ENCODE assay signal across 14 cellular contexts in the genomic region with DNA sequence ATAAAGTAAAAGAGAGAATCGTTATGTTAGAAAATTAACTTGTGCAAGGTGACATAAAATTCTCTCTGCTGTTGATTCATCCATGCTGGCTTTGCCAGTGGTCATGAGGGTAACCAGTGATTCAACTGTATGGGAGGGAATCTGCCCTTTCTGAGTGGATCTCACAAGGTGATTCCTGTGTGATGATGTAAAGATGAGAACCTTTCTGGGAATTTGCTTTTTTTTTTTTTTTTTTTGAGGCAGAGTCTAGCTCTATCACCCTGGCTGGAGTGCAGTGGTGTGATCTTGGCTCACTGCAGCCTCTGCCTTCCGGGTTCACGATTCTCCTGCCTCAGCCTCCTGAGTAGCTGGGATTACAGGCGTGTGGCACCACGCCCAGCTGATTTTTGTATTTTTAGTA. TPM values are rescaled to one million over a fixed set of nuclear protein-coding genes. Genes with fewer than 3 reads are reported as not detected.
A peak's percentile ranks its signal among the peaks of the same experiment; 100 is the strongest.
DNase-seq lines count a peak whose midpoint lies in the region; ATAC-seq, FAIRE-seq and TF ChIP-seq lines count a peak whose summit lies in the region.
"Had no signal": no experiment of that assay in that cellular context is flagged by ENCODE, and none has a peak within 500 bp of the region (broad histone marks: within the 10 kb centered on the region; RNA-seq: fewer than 3 reads in every experiment).

No MANE protein-coding gene starts in this region.

- in situ Hi-C loops in brain microvascular endothelial cell (cut with HindIII; ENCODE audit: low pct_ligation_motif_present, low sequenced_read_pairs) = no loop called here

- H3K4me3 ChIP-seq in A549 = no peak overlapping the region
- no peak overlapping the region for H3K4me3 ChIP-seq in brain microvascular endothelial cell (ENCODE audit: low read depth, low read length)
- H3K4me3 ChIP-seq in keratinocyte (ENCODE audit: control insufficient read depth in 2 of 3, extremely low read depth in 1 of 3, insufficient read depth in 2 of 3, low read depth in 1 of 3, low read length in 3 of 3) = no peak overlapping the region
- no peak overlapping the region for H3K4me3 ChIP-seq in left ventricle myocardium inferior
- H3K4me3 ChIP-seq: coronary artery, GM23338 had no signal

- peaks cover 25% of the 10 kb centered on the region for H3K79me2 ChIP-seq in keratinocyte (ENCODE audit: control insufficient read depth, insufficient read depth, low read length)

- POLR2A ChIA-PET in A549 (lab: Yijun Ruan, JAX) = no interaction called here

- DNase-seq in A549 (ENCODE audit: low read depth in 1 of 2, low spot score in 1 of 2) (peak in 1 of 2 experiments; percentile 63), HT1080 (ENCODE audit: low read depth) (peak; percentile 95), brain microvascular endothelial cell (peak; percentile 66), keratinocyte (ENCODE audit: low read depth, low spot score) (no peak), NCI-H526 (lab: John Stamatoyannopoulos, UW) (no peak), left ventricle myocardium inferior (no peak), epidermal melanocyte (ENCODE audit: insufficient read length, low spot score) (no peak)
- DNase-seq: activated naive CD4-positive, alpha-beta T cell; DMS79; NCI-H345 had no signal

- H3K4me1 ChIP-seq in A549 (peaks cover 47% of the 10 kb centered on the region), keratinocyte (ENCODE audit: control insufficient read depth, extremely low read depth, insufficient read depth, low read length) (peaks cover 16% of the 10 kb centered on the region), left ventricle myocardium inferior (no peaks in the 10 kb centered on the region)

- H3K9me1 ChIP-seq in keratinocyte (ENCODE audit: control insufficient read depth, extremely low read depth, insufficient read depth, low read length) = no peaks in the 10 kb centered on the region

- 54% methylated on average over 4 of the region's 5 CpGs for WGBS in A549 (ENCODE audit: missing lambda C conversion rate)

- no peak for TF ChIP-seq CTCF in A549 (IDR thresholded peaks at IDR 0.05)
- no peak for TF ChIP-seq CTCF in brain microvascular endothelial cell (IDR thresholded peaks at IDR 0.05; ENCODE audit: low read depth, low read length, missing control alignments)
- TF ChIP-seq CTCF in keratinocyte (optimal IDR thresholded peaks at IDR 0.05 in 1 of 3, IDR thresholded peaks at IDR 0.05 in 1 of 3, conservative IDR thresholded peaks at IDR 0.05 in 1 of 3; ENCODE audit: extremely low read depth in 1 of 3, insufficient read depth in 2 of 3, low read length in 3 of 3) = no peak
- no peak for TF ChIP-seq CTCF in left ventricle myocardium inferior (IDR thresholded peaks at IDR 0.05; ENCODE audit: borderline replicate concordance)

- ATAC-seq in A549 (peak; percentile 79 to 88), GM18861 (IDR thresholded peaks at IDR 0.05; ENCODE audit: unreplicated experiment) (no peak)
- ATAC-seq: GM23338 had no signal

- no peaks in the 10 kb centered on the region for H4K20me1 ChIP-seq in keratinocyte (ENCODE audit: control insufficient read depth, extremely low read depth, insufficient read depth, low read length)

- peak overlapping the region; percentile 62 to 81; a peak in 5 of 6 replicates for H3K27ac ChIP-seq in A549
- peak overlapping the region; percentile 12 for H3K27ac ChIP-seq in brain microvascular endothelial cell
- no peak overlapping the region for H3K27ac ChIP-seq in keratinocyte (ENCODE audit: control insufficient read depth, insufficient read depth, low read length)
- H3K27ac ChIP-seq in left ventricle myocardium inferior (replicated peaks) = no peak overlapping the region
- H3K27ac ChIP-seq: coronary artery had no signal

- FAIRE-seq in A549 (lab: Jason Lieb, UNC) (no peak), keratinocyte (lab: Jason Lieb, UNC) (peak; percentile 87)
- FAIRE-seq: GM19239 had no signal

- peaks cover 6% of the 10 kb centered on the region for H3K36me3 ChIP-seq in brain microvascular endothelial cell (replicated peaks)
- peaks cover 7 to 8% of the 10 kb centered on the region in 2 experiments for H3K36me3 ChIP-seq in keratinocyte (ENCODE audit: control insufficient read depth in 2 of 2, extremely low read depth in 1 of 2, insufficient read depth in 2 of 2, low read length in 2 of 2)
- no peaks in the 10 kb centered on the region for H3K36me3 ChIP-seq in left ventricle myocardium inferior

- intact Hi-C loops in left ventricle myocardium inferior (cut with micrococcal nuclease) = no loop called here

- H3K9me3 ChIP-seq in A549 (no peaks in the 10 kb centered on the region), keratinocyte (ENCODE audit: control insufficient read depth, low read depth, low read length) (no peaks in the 10 kb centered on the region), left ventricle myocardium inferior (replicated peaks) (no peaks in the 10 kb centered on the region)

- H3K27me3 ChIP-seq in brain microvascular endothelial cell (replicated peaks) (no peaks in the 10 kb centered on the region), keratinocyte (ENCODE audit: control insufficient read depth, extremely low read depth, insufficient read depth, low read length) (no peaks in the 10 kb centered on the region), left ventricle myocardium inferior (ENCODE audit: low read depth) (no peaks in the 10 kb centered on the region)

- no peak for TF ChIP-seq RAD21 in A549 (conservative IDR thresholded peaks at IDR 0.05 in 1 of 2, IDR thresholded peaks at IDR 0.05 in 1 of 2)

- H3K9ac ChIP-seq in keratinocyte (ENCODE audit: control insufficient read depth, extremely low read depth, insufficient read depth, low read length) = peak overlapping the region; percentile 7

- H2AFZ ChIP-seq in keratinocyte (ENCODE audit: control insufficient read depth, low read length) = no peak overlapping the region
- H2AFZ ChIP-seq: GM23338 had no signal

- CTCF ChIA-PET in A549 (lab: Yijun Ruan, JAX) = interaction anchor here (0.6 to 1.4 kb wide), 3 partner anchors 47 to 220 kb away, joined by 3 to 5 read pairs (median 3); no protein-coding TSS in a partner anchor

- H3K4me2 ChIP-seq in A549 (peak overlapping the region; percentile 45), keratinocyte (ENCODE audit: control insufficient read depth, extremely low read depth, insufficient read depth, low read depth, low read length) (peak overlapping the region; percentile 14)
- H3K4me2 ChIP-seq: GM23338 had no signal

- dilution Hi-C loops in keratinocyte (cut with MboI; ENCODE audit: extremely low pct_ligation_motif_present, low sequenced_read_pairs) = no loop called here

- TF ChIP-seq POLR2A in A549 (IDR thresholded peaks at IDR 0.05; ENCODE audit: low read length) = no peak

- peak in 1 of 2 experiments; percentile 42; a peak in 1 of 5 replicates for TF ChIP-seq EP300 in A549 (IDR thresholded peaks at IDR 0.05)

TF ChIP-seq in A549, 52 proteins besides CTCF, POLR2A, EP300 and RAD21:
- TF ChIP-seq, protein P1, sequence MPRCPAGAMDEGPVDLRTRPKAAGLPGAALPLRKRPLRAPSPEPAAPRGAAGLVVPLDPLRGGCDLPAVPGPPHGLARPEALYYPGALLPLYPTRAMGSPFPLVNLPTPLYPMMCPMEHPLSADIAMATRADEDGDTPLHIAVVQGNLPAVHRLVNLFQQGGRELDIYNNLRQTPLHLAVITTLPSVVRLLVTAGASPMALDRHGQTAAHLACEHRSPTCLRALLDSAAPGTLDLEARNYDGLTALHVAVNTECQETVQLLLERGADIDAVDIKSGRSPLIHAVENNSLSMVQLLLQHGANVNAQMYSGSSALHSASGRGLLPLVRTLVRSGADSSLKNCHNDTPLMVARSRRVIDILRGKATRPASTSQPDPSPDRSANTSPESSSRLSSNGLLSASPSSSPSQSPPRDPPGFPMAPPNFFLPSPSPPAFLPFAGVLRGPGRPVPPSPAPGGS (IDR thresholded peaks at IDR 0.05) = no peak
- no peak for TF ChIP-seq NFE2L2 (conservative IDR thresholded peaks at IDR 0.05; ENCODE audit: low read length)
- no peak for TF ChIP-seq KDM5A (IDR thresholded peaks at IDR 0.05)
- TF ChIP-seq JUNB (IDR thresholded peaks at IDR 0.05) = peak; percentile 40; the same call in 1 of the 2 replicates
- TF ChIP-seq, protein P2, sequence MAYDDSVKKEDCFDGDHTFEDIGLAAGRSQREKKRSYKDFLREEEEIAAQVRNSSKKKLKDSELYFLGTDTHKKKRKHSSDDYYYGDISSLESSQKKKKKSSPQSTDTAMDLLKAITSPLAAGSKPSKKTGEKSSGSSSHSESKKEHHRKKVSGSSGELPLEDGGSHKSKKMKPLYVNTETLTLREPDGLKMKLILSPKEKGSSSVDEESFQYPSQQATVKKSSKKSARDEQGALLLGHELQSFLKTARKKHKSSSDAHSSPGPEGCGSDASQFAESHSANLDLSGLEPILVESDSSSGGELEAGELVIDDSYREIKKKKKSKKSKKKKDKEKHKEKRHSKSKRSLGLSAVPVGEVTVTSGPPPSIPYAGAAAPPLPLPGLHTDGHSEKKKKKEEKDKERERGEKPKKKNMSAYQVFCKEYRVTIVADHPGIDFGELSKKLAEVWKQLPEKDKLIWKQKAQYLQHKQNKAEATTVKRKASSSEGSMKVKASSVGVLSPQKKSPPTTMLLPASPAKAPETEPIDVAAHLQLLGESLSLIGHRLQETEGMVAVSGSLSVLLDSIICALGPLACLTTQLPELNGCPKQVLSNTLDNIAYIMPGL (CRISPR knock-in tag; IDR thresholded peaks at IDR 0.05; ENCODE audit: borderline replicate concordance) = no peak
- 0 out of 2 replicates have a peak, but pooled peaks have one; percentile 30 for TF ChIP-seq FOSL2 (IDR thresholded peaks at IDR 0.05)
- TF ChIP-seq FOSL2 (CRISPR knock-in tag; IDR thresholded peaks at IDR 0.05) = 0 out of 2 replicates have a peak, but pooled peaks have one; percentile 25
- no peak for TF ChIP-seq SMC3 (IDR thresholded peaks at IDR 0.05)
TF ChIP-seq in A549: peak in this region for 2.

RNA-seq across cellular contexts. Expression of a gene that starts 23.3 kb away (rescaled TPM):
- polyA plus RNA-seq in A549 (2011; rRNA removed) (46.3 and 49.1 TPM in 2 replicates), A549 (2017; fragmentation: RNase III; extraction: RNeasy Plus Mini Kit Qiagen cat#74134 plus additional on column Dnase treatment) (16.9 to 20.5 TPM (median 18.5 TPM) in 3 replicates), keratinocyte (40.4 to 53.9 TPM (median 47.0 TPM) in 3 replicates)
- 11.2 and 13.8 TPM in 2 replicates for polyA plus RNA-seq in A549 (2012; cell fraction: cytosol; rRNA removed)
- polyA plus RNA-seq in A549 (2012; cell fraction: nucleus; rRNA removed) = 11.4 and 19.0 TPM in 2 replicates
- polyA minus RNA-seq in A549 (2011; rRNA and poly(A)+ RNA removed) = 25.2 and 33.0 TPM in 2 replicates
- total RNA-seq in HT1080 (2014; rRNA removed; shearing (Covaris generic)) = 48.0 and 82.2 TPM in 2 replicates
- polyA plus RNA-seq in HT1080 (2015; cell fraction: cytosol; rRNA removed) = 125 and 159 TPM in 2 replicates
- polyA plus RNA-seq in HT1080 (2015; cell fraction: nucleus; rRNA removed) = 36.0 and 44.3 TPM in 2 replicates
- polyA plus RNA-seq in keratinocyte (2011; ENCODE audit: low read depth) = 13.5 TPM
- 42.4 and 68.1 TPM in 2 replicates for polyA plus RNA-seq in keratinocyte (2011; cell fraction: cytosol; rRNA removed)
- polyA plus RNA-seq in keratinocyte (2011; cell fraction: nucleus; rRNA removed) = 64.7 and 66.8 TPM in 2 replicates
- polyA plus RNA-seq in keratinocyte (2012; ENCODE audit: low replicate concordance) = 22.9 and 43.5 TPM in 2 replicates
- polyA minus RNA-seq in keratinocyte = 24.2 to 57.1 TPM (median 52.3 TPM) in 3 replicates
- polyA minus RNA-seq in keratinocyte (2011; cell fraction: cytosol; rRNA and poly(A)+ RNA removed) = 36.8 TPM
- polyA minus RNA-seq in keratinocyte (2011; cell fraction: nucleus; rRNA and poly(A)+ RNA removed) = 14.5 and 32.2 TPM in 2 replicates
- total RNA-seq in left ventricle myocardium inferior = 12.0 TPM

Comparison
In these comparisons a context has a peak if more than half of its experiments do, and no peak if none do; other contexts are left out.
1. DNase-seq: peak in HT1080 (single experiment) and brain microvascular endothelial cell (single experiment); none in keratinocyte (single experiment), NCI-H526 (0 of 2), left ventricle myocardium inferior (single experiment) and epidermal melanocyte (single experiment).
2. H3K27ac ChIP-seq: peak in A549 (2 of 2) and brain microvascular endothelial cell (single experiment); none in keratinocyte (single experiment) and left ventricle myocardium inferior (single experiment).